1 cellular context compared by ENCODE assay signal in genomic region chr11:74066663-74067062, GRCh38. TPM values are rescaled to one million over a fixed set of nuclear protein-coding genes. Genes with fewer than 3 reads are reported as not detected.
"Had no signal": no experiment of that assay in that cellular context is flagged by ENCODE, and none has a peak within 500 bp of the region (broad histone marks: within the 10 kb centered on the region; RNA-seq: fewer than 3 reads in every experiment).

No MANE protein-coding gene starts in this region.

RNA-seq across cellular contexts. Expression of gene UCP3, which starts 57.8 kb away (rescaled TPM):
- total RNA-seq: ascending aorta had no signal
